In the genomic region with DNA sequence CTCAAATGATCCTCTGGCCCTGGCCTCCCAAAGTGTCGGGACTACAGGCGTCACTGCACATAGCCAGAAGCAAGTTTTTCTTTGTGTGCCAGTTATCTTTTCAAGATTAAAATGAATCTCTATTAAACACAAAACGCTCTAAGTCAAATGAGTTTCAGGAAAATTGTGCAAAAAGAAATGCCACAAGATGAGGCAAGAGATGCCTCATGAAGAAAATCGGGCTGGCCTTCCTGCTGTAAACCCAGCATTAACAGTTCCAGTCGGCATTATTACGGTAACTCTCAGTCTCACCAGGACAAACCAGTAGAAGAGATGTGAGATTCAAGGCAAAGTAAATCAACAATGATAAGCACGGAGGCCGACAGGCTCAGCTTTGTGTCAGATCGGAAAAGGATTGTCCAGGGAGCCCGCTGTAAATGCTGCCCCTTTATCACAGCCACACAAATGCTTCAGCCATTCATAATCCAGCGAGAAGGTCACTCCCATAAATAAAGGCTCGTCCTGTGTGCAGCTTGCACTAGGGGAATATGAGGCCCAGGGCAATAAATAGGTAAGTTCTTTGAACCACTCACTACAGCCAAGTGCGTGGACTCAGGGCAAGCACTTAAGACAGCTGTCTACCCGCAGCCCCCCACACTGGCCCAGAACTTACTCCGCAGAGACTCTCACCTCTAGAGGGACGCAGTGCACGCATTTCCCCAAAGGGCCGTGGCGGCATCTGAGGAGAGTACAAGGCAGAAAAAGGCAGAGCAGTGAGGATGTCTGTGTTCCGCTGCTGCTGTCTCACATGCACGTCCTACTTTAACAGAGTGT, we compare ENCODE assay signal across 23 cellular contexts. TPM values are rescaled to one million over a fixed set of nuclear protein-coding genes. Genes with fewer than 3 reads are reported as not detected.
DNase-seq lines count a peak whose midpoint lies in the region; ATAC-seq and TF ChIP-seq lines count a peak whose summit lies in the region.
"Had no signal": no experiment of that assay in that cellular context is flagged by ENCODE, and none has a peak within 500 bp of the region (broad histone marks: within the 10 kb centered on the region; RNA-seq: fewer than 3 reads in every experiment).

No MANE protein-coding gene starts in this region.

- H3K27me3 ChIP-seq in WERI-Rb-1 (ENCODE audit: insufficient read depth, low read depth, severe bottlenecking) (no peaks in the 10 kb centered on the region), right cardiac atrium (ENCODE audit: control insufficient read depth, insufficient read depth) (no peaks in the 10 kb centered on the region)
- H3K27me3 ChIP-seq: Peyer's patch, tibial artery had no signal

- H3K36me3 ChIP-seq in WERI-Rb-1, result peaks cover 91% of the 10 kb centered on the region

- peak; percentile 66 for DNase-seq in GF-D8 (lab: John Stamatoyannopoulos, UW)
- DNase-seq in WERI-Rb-1, result no peak
- no peak for DNase-seq in right cardiac atrium
- DNase-seq in hippocampal formation (lab: John Stamatoyannopoulos, UW), result no peak
- DNase-seq in activated CD8-positive, alpha-beta memory T cell treated with anti-CD3 and anti-CD28 coated beads, Interleukin-2, amount 50 U/mL, for 48 hours, result no peak
- DNase-seq: activated CD4-positive, alpha-beta T cell treated with anti-CD3 and anti-CD28 coated beads for 48 hours; activated naive CD8-positive, alpha-beta T cell treated with anti-CD3 and anti-CD28 coated beads for 36 hours; CD4-positive, alpha-beta T cell; cerebellar nuclear complex; DMS153; foreskin fibroblast; H7; IMR-90; islet precursor cell; NCI-H1417 treated with DMSO at 0.1 percent for 48 hours; NCI-H510A treated with DMSO at 0.1 percent for 48 hours; Peyer's patch; stimulated activated CD4-positive, alpha-beta T cell treated with anti-CD3 and anti-CD28 coated beads, Interleukin-4, amount 100 ng/mL, for 4 hours; tibial artery had no signal

- intact Hi-C loops in right cardiac atrium (cut with DNase I), result loop anchor here in 3 of 4 donors (10.0 kb wide), 1 partner anchor 355 kb away; no protein-coding TSS in a partner anchor

- H3K4me3 ChIP-seq in WERI-Rb-1 (ENCODE audit: low read depth, low read length) (no peak overlapping the region), right cardiac atrium (ENCODE audit: low read length) (no peak overlapping the region)
- H3K4me3 ChIP-seq: Peyer's patch, tibial artery had no signal

- ATAC-seq in right cardiac atrium (no peak), GM21528 (IDR thresholded peaks at IDR 0.05; ENCODE audit: low FRiP score, unreplicated experiment) (no peak)

- H3K9me3 ChIP-seq in WERI-Rb-1 (ENCODE audit: severe bottlenecking) (no peaks in the 10 kb centered on the region), right cardiac atrium (ENCODE audit: control insufficient read depth, low read length) (no peaks in the 10 kb centered on the region)
- H3K9me3 ChIP-seq: Peyer's patch, tibial artery had no signal

- TF ChIP-seq CTCF in WERI-Rb-1 (IDR thresholded peaks at IDR 0.05; ENCODE audit: low read depth, low read length), result 0 out of 2 replicates have a peak, but pooled peaks have one; percentile 2

- 82% methylated on average over 21 of the region's 21 CpGs for WGBS in right cardiac atrium

- no peak overlapping the region for H3K27ac ChIP-seq in WERI-Rb-1
- H3K27ac ChIP-seq in right cardiac atrium (ENCODE audit: low read length), result peak overlapping the region; percentile 1
- H3K27ac ChIP-seq: Peyer's patch, tibial artery had no signal

- H3K4me1 ChIP-seq in right cardiac atrium (ENCODE audit: control insufficient read depth, insufficient read depth, low read length), result peaks cover 6% of the 10 kb centered on the region

RNA-seq across cellular contexts. Expression of a gene that starts 27.2 kb away (rescaled TPM):
- 100 to 1,000 TPM in 1 of 4 donors, 10 to 100 TPM in 3; 83.5 to 106 (median 89.5) TPM for total RNA-seq in right cardiac atrium
- 36.8 TPM for polyA plus RNA-seq in right cardiac atrium

RNA-seq across cellular contexts. Expression of a gene that starts 27.2 kb away (rescaled TPM):
- total RNA-seq in right cardiac atrium, result under 1 TPM in 2 of 4 donors, not detected in 2; 0.24 to 0.31 TPM
- polyA plus RNA-seq in right cardiac atrium, result 0.27 TPM
- total RNA-seq: Peyer's patch had no signal

RNA-seq across cellular contexts. Expression of a gene that starts 46.6 kb away (rescaled TPM):
- total RNA-seq in right cardiac atrium, result under 1 TPM in 1 of 4 donors, not detected in 3; 0.41 TPM
- polyA plus RNA-seq in right cardiac atrium, result not detected
- total RNA-seq: G401, IMR-90, MCF 10A, Peyer's patch, SK-MEL-5 had no signal

RNA-seq across cellular contexts. Expression of a gene that starts 56.7 kb away (rescaled TPM):
- total RNA-seq in right cardiac atrium, result 10 to 100 TPM; 20.7 to 27.9 (median 24.6) TPM
- polyA plus RNA-seq in right cardiac atrium, result 41.0 TPM

RNA-seq across cellular contexts. Expression of a gene that starts 56.8 kb away (rescaled TPM):
- total RNA-seq in right cardiac atrium, result 1 to 10 TPM; 5.0 to 7.8 (median 6.7) TPM
- polyA plus RNA-seq in right cardiac atrium, result 10.9 TPM
